Comparison of ENCODE assay signal across 22 cellular contexts in genomic region chr6:90495216-90495817, GRCh38.
"Had no signal": no experiment of that assay in that cellular context is flagged by ENCODE, and none has a peak within 500 bp of the region (broad histone marks: within the 10 kb centered on the region; RNA-seq: fewer than 3 reads in every experiment).

No MANE protein-coding gene starts in this region.

- H3K36me3 ChIP-seq: thyroid gland, upper lobe of right lung had no signal

- H3K4me1 ChIP-seq: parathyroid adenoma, thyroid gland, upper lobe of right lung had no signal

- FAIRE-seq: astrocyte had no signal

- H3K79me2 ChIP-seq: parathyroid adenoma had no signal

- H3K27ac ChIP-seq: parathyroid adenoma, thyroid gland, upper lobe of right lung had no signal

- H2AFZ ChIP-seq: parathyroid adenoma had no signal

- H3K9me3 ChIP-seq: thyroid gland, upper lobe of right lung had no signal

- H3K9ac ChIP-seq: parathyroid adenoma had no signal

- H3K4me3 ChIP-seq: thyroid gland, upper lobe of right lung had no signal

- ATAC-seq: left cardiac atrium, natural killer cell, right cardiac atrium, upper lobe of right lung had no signal

- H3K27me3 ChIP-seq: thyroid gland, upper lobe of right lung had no signal

- DNase-seq: activated CD4-positive, alpha-beta memory T cell treated with anti-CD3 and anti-CD28 coated beads for 36 hours; activated CD4-positive, alpha-beta T cell treated with anti-CD3 and anti-CD28 coated beads for 4 hours; activated CD4-positive, CD25-positive, alpha-beta regulatory T cell; activated naive CD4-positive, alpha-beta T cell treated with Interleukin-2 at 50 U/mL for 16 hours; activated naive CD8-positive, alpha-beta T cell treated with anti-CD3 and anti-CD28 coated beads for 36 hours; activated T-cell treated with anti-CD3 and anti-CD28 coated beads, Interleukin-2, amount 50 U/mL, for 48 hours; central memory CD4-positive, alpha-beta T cell; erythroblast; foreskin fibroblast; islet precursor cell; left cardiac atrium; midbrain; natural killer cell; nucleus accumbens; right cardiac atrium; stimulated activated CD4-positive, alpha-beta T cell treated with anti-CD3 and anti-CD28 coated beads, Interleukin-12 subunit alpha, Interleukin-12 subunit beta, amount 100 ng/mL, for 4 hours; stimulated activated CD4-positive, alpha-beta T cell treated with anti-CD3 and anti-CD28 coated beads, Interleukin-4, amount 100 ng/mL, for 4 hours; substantia nigra; thyroid gland; upper lobe of right lung had no signal
